ENCODE assay signal across 21 cellular contexts in genomic region chr11:33242575-33242974, GRCh38. TPM values are rescaled to one million over a fixed set of nuclear protein-coding genes. Genes with fewer than 3 reads are reported as not detected.
DNase-seq lines count a peak whose midpoint lies in the region; ATAC-seq, FAIRE-seq and TF ChIP-seq lines count a peak whose summit lies in the region.
"Had no signal": no experiment of that assay in that cellular context is flagged by ENCODE, and none has a peak within 500 bp of the region (broad histone marks: within the 10 kb centered on the region; RNA-seq: fewer than 3 reads in every experiment).

No MANE protein-coding gene starts in this region.

- H3K9me3 ChIP-seq in K562 (replicated peaks; ENCODE audit: control insufficient read depth, insufficient read depth, low read depth, low read length): no peaks in the 10 kb centered on the region
- no peaks in the 10 kb centered on the region for H3K9me3 ChIP-seq in endothelial cell of umbilical vein (replicated peaks; ENCODE audit: control insufficient read depth, insufficient read depth, low read length)
- H3K9me3 ChIP-seq: A549, Caco-2 had no signal

- TF ChIP-seq RAD21 in K562 (CRISPR knock-in tag; conservative IDR thresholded peaks at IDR 0.05 in 1 of 2, IDR thresholded peaks at IDR 0.05 in 1 of 2): no peak

- 3% methylated on average over 2 of the region's 2 CpGs for WGBS in K562 (ENCODE audit: insufficient coverage, low coverage, missing lambda C conversion rate)

- CTCF ChIA-PET in K562 (lab: Yijun Ruan, JAX; ENCODE audit: low intra/inter-chr PET ratio) (no interaction called here), endothelial cell of umbilical vein (lab: Charles Lee) (no interaction called here)

- ATAC-seq in K562: no peak
- ATAC-seq: A549; CD8-positive, alpha-beta T cell had no signal

- FAIRE-seq in GM12892 (lab: Jason Lieb, UNC) (peak; percentile 30), K562 (lab: Jason Lieb, UNC) (no peak), endothelial cell of umbilical vein (lab: Jason Lieb, UNC) (peak; percentile 38)
- FAIRE-seq: A549, D721Med, G401.6, GM12891, GM18507 had no signal

- no peak for TF ChIP-seq EP300 in K562 (IDR thresholded peaks at IDR 0.05; ENCODE audit: low read length)

- no peak overlapping the region for H3K9ac ChIP-seq in K562 (ENCODE audit: insufficient read depth in 1 of 2, low read depth in 2 of 2, low read length in 2 of 2)
- no peak overlapping the region for H3K9ac ChIP-seq in endothelial cell of umbilical vein (replicated peaks; ENCODE audit: extremely low read depth, insufficient read depth, low read length)
- H3K9ac ChIP-seq: BLaER1 treated with 17β-estradiol and CSF1 and Interleukin-3, amounts not matched to agents 10 nM and 100 nM had no signal

- no peak overlapping the region for H3K4me2 ChIP-seq in K562 (ENCODE audit: insufficient read depth, low read length)
- no peak overlapping the region for H3K4me2 ChIP-seq in endothelial cell of umbilical vein (ENCODE audit: insufficient read depth, low read length)
- H3K4me2 ChIP-seq: A549; BLaER1 treated with 17β-estradiol and CSF1 and Interleukin-3, amounts not matched to agents 10 nM and 100 nM had no signal

- H3K27ac ChIP-seq in K562 (ENCODE audit: extremely low read depth, low read depth, low read length): no peak overlapping the region
- no peak overlapping the region for H3K27ac ChIP-seq in endothelial cell of umbilical vein (ENCODE audit: insufficient read depth, low read depth, low read length)
- H3K27ac ChIP-seq: 22Rv1; A549; BLaER1 treated with 17β-estradiol and CSF1 and Interleukin-3, amounts not matched to agents 10 nM and 100 nM; C4-2B had no signal

- POLR2A ChIA-PET in K562 (lab: Yijun Ruan, JAX): no interaction called here
- POLR2A ChIA-PET in endothelial cell of umbilical vein (lab: Charles Lee): no interaction called here

- dilution Hi-C loops in endothelial cell of umbilical vein (cut with MboI; ENCODE audit: extremely low pct_ligation_motif_present, low sequenced_read_pairs): no loop called here

- BruUV-seq in K562 (replicated peaks; lab: Mats Ljungman, UMichigan) (no TSS peak), endothelial cell of umbilical vein (replicated peaks; lab: Mats Ljungman, UMichigan) (no TSS peak)

- H3K79me2 ChIP-seq in K562 (ENCODE audit: control insufficient read depth, insufficient read depth, low read length) (no peaks in the 10 kb centered on the region), endothelial cell of umbilical vein (ENCODE audit: control insufficient read depth, insufficient read depth, low read length) (no peaks in the 10 kb centered on the region)

- in situ Hi-C loops in K562 (cut with MboI): no loop called here

- TF ChIP-seq CTCF in K562 (IDR thresholded peaks at IDR 0.05 in 2 of 3, conservative IDR thresholded peaks at IDR 0.05 in 1 of 3; ENCODE audit: insufficient read depth in 2 of 3, low read depth in 1 of 3, low read length in 3 of 3) (no peak), endothelial cell of umbilical vein (IDR thresholded peaks at IDR 0.05; ENCODE audit: extremely low read depth in 1 of 2, insufficient read depth in 1 of 2, low read depth in 1 of 2, low read length in 2 of 2) (no peak)

- intact Hi-C loops in K562 (cut with micrococcal nuclease) (no loop called here), endothelial cell of umbilical vein (cut with micrococcal nuclease) (no loop called here)

- H2AFZ ChIP-seq in K562 (ENCODE audit: low read depth, low read length) (no peak overlapping the region), endothelial cell of umbilical vein (ENCODE audit: low read depth, low read length) (no peak overlapping the region)

- H3K9me1 ChIP-seq in K562 (ENCODE audit: control insufficient read depth, insufficient read depth, low read length) (no peaks in the 10 kb centered on the region), endothelial cell of umbilical vein (replicated peaks; ENCODE audit: control insufficient read depth, extremely low read depth, insufficient read depth, low read length) (no peaks in the 10 kb centered on the region)

- H4K20me1 ChIP-seq in K562 (replicated peaks; ENCODE audit: control insufficient read depth, insufficient read depth, low read length): no peaks in the 10 kb centered on the region
- no peaks in the 10 kb centered on the region for H4K20me1 ChIP-seq in endothelial cell of umbilical vein (replicated peaks; ENCODE audit: control insufficient read depth, extremely low read depth, insufficient read depth, low read length)
- H4K20me1 ChIP-seq: BLaER1 treated with 17β-estradiol and CSF1 and Interleukin-3, amounts not matched to agents 10 nM and 100 nM had no signal

- H3K27me3 ChIP-seq in K562 (ENCODE audit: control insufficient read depth in 2 of 2, insufficient read depth in 2 of 2, low read length in 2 of 2): no peaks in the 10 kb centered on the region
- H3K27me3 ChIP-seq in endothelial cell of umbilical vein (ENCODE audit: control insufficient read depth in 2 of 2, insufficient read depth in 2 of 2, low read length in 2 of 2): peaks cover 5% of the 10 kb centered on the region in 2 experiments
- H3K27me3 ChIP-seq: BLaER1 treated with 17β-estradiol and CSF1 and Interleukin-3, amounts not matched to agents 10 nM and 100 nM had no signal

- DNase-seq in GM12892 (ENCODE audit: insufficient read length) (no peak), K562 (ENCODE audit: extremely low read depth in 1 of 4, low spot score in 3 of 4) (no peak), endothelial cell of umbilical vein (ENCODE audit: low read depth, low spot score) (no peak), NCI-H510A (lab: John Stamatoyannopoulos, UW) (no peak)
- no peak for DNase-seq in central memory CD4-positive, alpha-beta T cell
- no peak for DNase-seq in stimulated activated naive CD4-positive, alpha-beta T cell (lab: John Stamatoyannopoulos, UW)
- DNase-seq: AML-193; Caco-2; Calu3; CD4-positive, alpha-beta T cell; CD8-positive, alpha-beta T cell; DMS79 treated with DMSO at 0.1 percent for 48 hours; GF-D8 had no signal

- H3K4me1 ChIP-seq in K562 (replicated peaks in 1 of 2; ENCODE audit: control insufficient read depth in 2 of 2, insufficient read depth in 2 of 2, low read length in 2 of 2): peaks cover 0 to 3% of the 10 kb centered on the region in 2 experiments; a peak in 1 of 5 replicates
- no peaks in the 10 kb centered on the region for H3K4me1 ChIP-seq in endothelial cell of umbilical vein (ENCODE audit: control insufficient read depth, extremely low read depth, insufficient read depth, low read length)
- H3K4me1 ChIP-seq: BLaER1 treated with 17β-estradiol and CSF1 and Interleukin-3, amounts not matched to agents 10 nM and 100 nM; Caco-2 had no signal

- no peak for TF ChIP-seq POLR2A in GM12892 (IDR thresholded peaks at IDR 0.05; ENCODE audit: low read depth, low read length)
- TF ChIP-seq POLR2A in K562 (conservative IDR thresholded peaks at IDR 0.05): no peak
- TF ChIP-seq POLR2A in endothelial cell of umbilical vein (IDR thresholded peaks at IDR 0.05; ENCODE audit: low read depth, low read length): no peak

- H3K4me3 ChIP-seq in K562: no peak overlapping the region
- H3K4me3 ChIP-seq in endothelial cell of umbilical vein (replicated peaks in 1 of 3; ENCODE audit: insufficient read depth in 1 of 3, low read depth in 1 of 3, low read length in 3 of 3): no peak overlapping the region
- H3K4me3 ChIP-seq: A549; BLaER1 treated with 17β-estradiol and CSF1 and Interleukin-3, amounts not matched to agents 10 nM and 100 nM had no signal

- H3K36me3 ChIP-seq in K562 (ENCODE audit: control insufficient read depth, insufficient read depth, low read length) (no peaks in the 10 kb centered on the region), endothelial cell of umbilical vein (ENCODE audit: control insufficient read depth in 2 of 2, extremely low read depth in 1 of 2, insufficient read depth in 2 of 2, low read length in 2 of 2) (no peaks in the 10 kb centered on the region)
- H3K36me3 ChIP-seq: BLaER1 treated with 17β-estradiol and CSF1 and Interleukin-3, amounts not matched to agents 10 nM and 100 nM had no signal

TF ChIP-seq in K562, 482 proteins besides CTCF, POLR2A, EP300 and RAD21 (continues in another document):
- TF ChIP-seq RBM25 (IDR thresholded peaks at IDR 0.05; ENCODE audit: low read depth, low read length, severe bottlenecking) (peak; percentile 48), NONO (IDR thresholded peaks at IDR 0.05; ENCODE audit: low read depth in 2 of 2, low read length in 1 of 2) (no peak)

TF ChIP-seq in endothelial cell of umbilical vein, 7 proteins besides CTCF, POLR2A, EP300 and RAD21:
- TF ChIP-seq GATA2 (IDR thresholded peaks at IDR 0.05; ENCODE audit: insufficient read depth, insufficient read length, low read depth, low read length) (no peak), MYC (IDR thresholded peaks at IDR 0.05; ENCODE audit: low read depth, low read length) (no peak), FOS (IDR thresholded peaks at IDR 0.05; ENCODE audit: borderline replicate concordance, insufficient read depth, low read length) (no peak)

RNA-seq across cellular contexts. Expression of gene HIPK3, which starts 14.6 kb away (rescaled TPM):
- 18.3 TPM for polyA plus RNA-seq in GM12892 (2012; ENCODE audit: missing spikeins)
- 19.4 and 40.7 TPM in 2 replicates for total RNA-seq in K562 (2011; cell fraction: chromatin; rRNA removed; ENCODE audit: low replicate concordance)
- 12.6 and 15.3 TPM in 2 replicates for total RNA-seq in K562 (2011; cell fraction: nucleolus; rRNA removed)
- 12.2 and 14.0 TPM in 2 replicates for total RNA-seq in K562 (2011; cell fraction: nucleoplasm; rRNA removed)
- 7.5 and 10.1 TPM in 2 replicates for total RNA-seq in K562 (2014; rRNA removed)
- total RNA-seq in K562 (2014; rRNA removed; fragmentation: Illumina TruSeq; extraction: Trizol): 12.3 and 14.0 TPM in 2 replicates
- total RNA-seq in K562 (2015; rRNA removed; fragmentation: Illumina TruSeq; extraction: Trizol): 13.4 and 14.1 TPM in 2 replicates
- total RNA-seq in K562 (2021): 16.7 and 19.6 TPM in 2 replicates
- 8.1 and 9.2 TPM in 2 replicates for polyA plus RNA-seq in K562 (2011; rRNA removed)
- polyA plus RNA-seq in K562 (2011; cell fraction: cytosol; rRNA removed): 4.0 and 5.5 TPM in 2 replicates
- polyA plus RNA-seq in K562 (2011; cell fraction: nucleus; rRNA removed): 16.5 and 17.0 TPM in 2 replicates
- 5.2 and 5.8 TPM in 2 replicates for polyA plus RNA-seq in K562 (2012)
- polyA plus RNA-seq in K562 (2014; fragmentation: Illumina TruSeq; extraction: Trizol): 6.4 and 7.1 TPM in 2 replicates
- 1 to 10 TPM; 2.3 to 4.4 TPM for polyA plus RNA-seq in K562 (2014; fragmentation: Nextera tagmentation; extraction: Ambion mirVana)
- 4.7 and 5.3 TPM in 2 replicates for polyA plus RNA-seq in K562 (2014; rRNA removed)
- polyA minus RNA-seq in K562 (2011; rRNA and poly(A)+ RNA removed): 52.2 and 57.1 TPM in 2 replicates
- 16.1 and 23.9 TPM in 2 replicates for polyA minus RNA-seq in K562 (2011; cell fraction: cytosol; rRNA and poly(A)+ RNA removed)
- 10.6 and 18.5 TPM in 2 replicates for polyA minus RNA-seq in K562 (2011; cell fraction: nucleus; rRNA and poly(A)+ RNA removed)
- total RNA-seq in endothelial cell of umbilical vein: 36.1 and 36.7 TPM in 2 replicates
- 12.7 and 13.3 TPM in 2 replicates for polyA plus RNA-seq in endothelial cell of umbilical vein
- 8.7 and 9.6 TPM in 2 replicates for polyA plus RNA-seq in endothelial cell of umbilical vein (2011; cell fraction: cytosol; rRNA removed)
- polyA plus RNA-seq in endothelial cell of umbilical vein (2011; cell fraction: nucleus; rRNA removed): 26.3 and 29.6 TPM in 2 replicates
- 15.2 and 15.5 TPM in 2 replicates for polyA plus RNA-seq in endothelial cell of umbilical vein (2012)
- polyA minus RNA-seq in endothelial cell of umbilical vein: 69.6 and 77.1 TPM in 2 replicates
- 71.6 TPM for polyA minus RNA-seq in endothelial cell of umbilical vein (2011; cell fraction: cytosol; rRNA and poly(A)+ RNA removed)
- 31.6 and 50.6 TPM in 2 replicates for polyA minus RNA-seq in endothelial cell of umbilical vein (2011; cell fraction: nucleus; rRNA and poly(A)+ RNA removed)
